ENCODE assay signal across 6 cellular contexts in genomic region chr19:48403606-48404005, GRCh38. TPM values are rescaled to one million over a fixed set of nuclear protein-coding genes. Genes with fewer than 3 reads are reported as not detected.
DNase-seq lines count a peak whose midpoint lies in the region; ATAC-seq, FAIRE-seq and TF ChIP-seq lines count a peak whose summit lies in the region.

No MANE protein-coding gene starts in this region.

- H3K36me3 Mint-ChIP-seq in astrocyte (ENCODE audit: low read depth, unreplicated experiment) (peaks cover 9% of the 10 kb centered on the region), natural killer cell (no peaks in the 10 kb centered on the region)

- H3K79me2 ChIP-seq in astrocyte (ENCODE audit: insufficient read depth, low read length), result no peaks in the 10 kb centered on the region

- no peaks in the 10 kb centered on the region for H3K36me3 ChIP-seq in astrocyte (ENCODE audit: insufficient read depth, low read length)

- no peak overlapping the region for H2AFZ ChIP-seq in astrocyte (ENCODE audit: low read depth, low read length)

- H3K4me3 Mint-ChIP-seq in astrocyte (ENCODE audit: unreplicated experiment), result peak overlapping the region; percentile 17
- H3K4me3 Mint-ChIP-seq in natural killer cell, result peak overlapping the region; percentile 7

- H3K9me3 ChIP-seq in astrocyte (ENCODE audit: insufficient read depth, low read depth, low read length), result peaks cover 4% of the 10 kb centered on the region

- no peak overlapping the region for H3K27ac ChIP-seq in astrocyte (ENCODE audit: low read depth, low read length)

- intact Hi-C loops in natural killer cell (cut with micrococcal nuclease), result loop anchor here (1.0 to 2.0 kb wide), 2 partner anchors 15 to 39 kb away; partner anchors contain the start of gene SYNGR4

- H3K27me3 ChIP-seq in astrocyte (ENCODE audit: insufficient read depth, low read length), result no peaks in the 10 kb centered on the region

- peak; percentile 75 to 81 (median 78) for ATAC-seq in natural killer cell

- no peak overlapping the region for H3K9ac ChIP-seq in astrocyte (ENCODE audit: low read length)

- no peaks in the 10 kb centered on the region for H3K27me3 Mint-ChIP-seq in astrocyte (ENCODE audit: low read depth, unreplicated experiment)
- peaks cover 14 to 22% of the 10 kb centered on the region in 2 donors for H3K27me3 Mint-ChIP-seq in natural killer cell (ENCODE audit: low read depth in 2 of 2)

- H4K20me1 ChIP-seq in astrocyte (ENCODE audit: insufficient read depth, low read length), result no peaks in the 10 kb centered on the region

- peaks cover 2% of the 10 kb centered on the region for H3K9me3 Mint-ChIP-seq in astrocyte (ENCODE audit: unreplicated experiment)
- H3K9me3 Mint-ChIP-seq in natural killer cell, result peaks cover 0 to 3% of the 10 kb centered on the region in 2 donors

- peaks cover 2% of the 10 kb centered on the region for H3K4me1 Mint-ChIP-seq in astrocyte (ENCODE audit: low read depth, unreplicated experiment)
- peaks cover 33 to 36% of the 10 kb centered on the region in 2 donors for H3K4me1 Mint-ChIP-seq in natural killer cell

- H3K27ac Mint-ChIP-seq in astrocyte (ENCODE audit: unreplicated experiment) (no peak overlapping the region), natural killer cell (peak overlapping the region in 1 of 2 donors; percentile 49)

- FAIRE-seq in astrocyte (lab: Jason Lieb, UNC), result no peak

- no peak overlapping the region for H3K4me3 ChIP-seq in astrocyte (ENCODE audit: insufficient read depth, low read depth, low read length)

- H3K4me2 ChIP-seq in astrocyte (ENCODE audit: low read length), result no peak overlapping the region

- no peaks in the 10 kb centered on the region for H3K4me1 ChIP-seq in astrocyte (ENCODE audit: insufficient read depth, low read length)

- DNase-seq in activated CD4-positive, alpha-beta T cell treated with anti-CD3 and anti-CD28 coated beads for 48 hours, result peak; percentile 57
- DNase-seq in activated CD4-positive, alpha-beta T cell treated with anti-CD3 and anti-CD28 coated beads for 4 hours, result no peak
- DNase-seq in NCI-H1694 (lab: John Stamatoyannopoulos, UW) (peak; percentile 69), astrocyte (ENCODE audit: low read depth) (peak; percentile 56), natural killer cell (no peak), NCI-H1092 (lab: John Stamatoyannopoulos, UW) (no peak)

- TF ChIP-seq CTCF in astrocyte (IDR thresholded peaks at IDR 0.05; ENCODE audit: insufficient read depth, low read depth, low read length), result no peak
- TF ChIP-seq CTCF in natural killer cell (IDR thresholded peaks at IDR 0.05), result no peak

RNA-seq across cellular contexts. Expression of gene GRIN2D, which starts 10.1 kb away (rescaled TPM):
- 6.2 and 9.3 TPM in 2 replicates for total RNA-seq in astrocyte
- under 1 TPM; 0.05 to 0.28 (median 0.07) TPM for total RNA-seq in natural killer cell

RNA-seq across cellular contexts. Expression of gene KDELR1, which starts 12.3 kb away (rescaled TPM):
- total RNA-seq in astrocyte (370 and 396 TPM in 2 replicates), natural killer cell (10 to 100 TPM; 41.5 to 47.5 (median 46.0) TPM)

RNA-seq across cellular contexts. Expression of gene SYNGR4, which starts 39.4 kb away (rescaled TPM):
- total RNA-seq in astrocyte (not detected in 2 replicates), natural killer cell (not detected)

RNA-seq across cellular contexts. Expression of gene TMEM143, which starts 39.9 kb away (rescaled TPM):
- total RNA-seq in astrocyte, result 8.7 and 10.5 TPM in 2 replicates
- 10 to 100 TPM; 10.2 to 12.3 (median 11.1) TPM for total RNA-seq in natural killer cell

RNA-seq across cellular contexts. Expression of gene GRWD1, which starts 42.2 kb away (rescaled TPM):
- total RNA-seq in astrocyte (35.6 and 41.4 TPM in 2 replicates), natural killer cell (10 to 100 TPM; 14.2 to 29.0 (median 16.7) TPM)

Comparison
In these comparisons a context has a peak if more than half of its experiments do, and no peak if none do; other contexts are left out.
1. DNase-seq: peak in activated CD4-positive, alpha-beta T cell treated with anti-CD3 and anti-CD28 coated beads for 48 hours (single experiment), NCI-H1694 (single experiment) and astrocyte (single experiment); none in activated CD4-positive, alpha-beta T cell treated with anti-CD3 and anti-CD28 coated beads for 4 hours (0 of 2), natural killer cell (single experiment) and NCI-H1092 (single experiment).